20 cellular contexts compared by ENCODE assay signal in the genomic region with DNA sequence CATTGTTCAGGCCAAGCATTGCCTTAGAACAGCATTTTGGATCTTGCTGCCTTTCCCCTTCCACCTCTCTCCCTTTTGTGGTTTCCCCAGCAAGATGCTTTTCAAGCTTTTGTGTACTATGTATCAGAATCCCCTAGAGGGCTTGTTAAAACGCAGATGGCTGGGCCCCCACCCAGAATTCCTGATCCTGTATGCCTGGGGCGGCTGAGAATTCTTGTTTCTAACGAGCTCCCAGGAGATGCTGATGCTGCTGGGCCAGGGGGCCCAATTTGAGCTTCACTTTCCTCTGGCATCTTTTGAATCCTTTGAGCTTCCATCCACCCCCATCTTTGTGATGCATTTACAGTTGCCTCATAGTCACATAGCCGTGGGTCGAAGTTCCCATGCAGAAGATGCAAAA.
"Had no signal": no experiment of that assay in that cellular context is flagged by ENCODE, and none has a peak within 500 bp of the region (broad histone marks: within the 10 kb centered on the region; RNA-seq: fewer than 3 reads in every experiment).

No MANE protein-coding gene starts in this region.

- H3K27ac ChIP-seq: colonic mucosa, esophagus squamous epithelium, foreskin keratinocyte, right atrium auricular region, suprapubic skin, upper lobe of left lung had no signal

- H3K4me1 ChIP-seq: colonic mucosa, esophagus squamous epithelium, foreskin keratinocyte, right atrium auricular region, suprapubic skin, upper lobe of left lung had no signal

- DNase-seq: activated CD4-positive, alpha-beta T cell treated with anti-CD3 and anti-CD28 coated beads, Interleukin-2, amount 10 ng/mL, durations not matched to agents 24 days and 14 days; activated CD8-positive, alpha-beta memory T cell treated with anti-CD3 and anti-CD28 coated beads, Interleukin-2, amount 50 U/mL, for 4 hours; activated CD8-positive, alpha-beta T cell treated with anti-CD3 and anti-CD28 coated beads, Interleukin-2, amount 10 ng/mL, durations not matched to agents 7 days and 5 days; activated effector memory CD4-positive, alpha-beta T cell treated with anti-CD3 and anti-CD28 coated beads, Interleukin-2, amount 50 U/mL, for 16 hours; activated T-cell treated with anti-CD3 and anti-CD28 coated beads, Interleukin-2, amount 50 U/mL, for 48 hours; central memory CD4-positive, alpha-beta T cell; esophagus squamous epithelium; foreskin keratinocyte; occipital lobe; T-helper 2 cell; upper lobe of left lung had no signal

- H3K4me2 ChIP-seq: smooth muscle cell had no signal

- H3K4me3 ChIP-seq: colonic mucosa, esophagus squamous epithelium, right atrium auricular region, smooth muscle cell, suprapubic skin, upper lobe of left lung had no signal

- H3K27ac Mint-ChIP-seq: activated CD4-positive, alpha-beta T cell treated with anti-CD3 and anti-CD28 coated beads, Interleukin-2, amount 10 ng/mL, durations not matched to agents 24 days and 14 days; activated CD8-positive, alpha-beta T cell treated with anti-CD3 and anti-CD28 coated beads, Interleukin-2, amount 10 ng/mL, durations not matched to agents 7 days and 5 days; activated naive CD4-positive, alpha-beta T cell treated with anti-CD3 and anti-CD28 coated beads, Interleukin-2, amount 50 U/mL, for 24 hours; nephron; progenitor cell of endocrine pancreas; stimulated activated naive CD8-positive, alpha-beta T cell treated with anti-CD3 and anti-CD28 coated beads, Interleukin-15, Interleukin-2, amounts not matched to agents 100 ng/mL and 50 ng/mL, for 24 hours; WTC11 had no signal

- H3K4me1 Mint-ChIP-seq: activated CD4-positive, alpha-beta T cell treated with anti-CD3 and anti-CD28 coated beads, Interleukin-2, amount 10 ng/mL, durations not matched to agents 24 days and 14 days; activated naive CD4-positive, alpha-beta T cell treated with anti-CD3 and anti-CD28 coated beads, Interleukin-2, amount 50 U/mL, for 24 hours had no signal

- H3K36me3 ChIP-seq: colonic mucosa, esophagus squamous epithelium, right atrium auricular region, suprapubic skin, upper lobe of left lung had no signal

- H3K27me3 ChIP-seq: colonic mucosa, esophagus squamous epithelium, foreskin keratinocyte, right atrium auricular region, suprapubic skin, upper lobe of left lung had no signal

- H3K9me3 ChIP-seq: colonic mucosa, esophagus squamous epithelium, right atrium auricular region, suprapubic skin, upper lobe of left lung had no signal

- H3K4me3 Mint-ChIP-seq: activated CD4-positive, alpha-beta T cell treated with anti-CD3 and anti-CD28 coated beads, Interleukin-2, amount 10 ng/mL, durations not matched to agents 24 days and 14 days; activated CD8-positive, alpha-beta T cell treated with anti-CD3 and anti-CD28 coated beads, Interleukin-2, amount 10 ng/mL, durations not matched to agents 7 days and 5 days; activated naive CD4-positive, alpha-beta T cell treated with anti-CD3 and anti-CD28 coated beads, Interleukin-2, amount 50 U/mL, for 24 hours; nephron; stimulated activated naive CD8-positive, alpha-beta T cell treated with anti-CD3 and anti-CD28 coated beads, Interleukin-15, Interleukin-2, amounts not matched to agents 100 ng/mL and 50 ng/mL, for 24 hours; WTC11 had no signal

- H3K36me3 Mint-ChIP-seq: WTC11 had no signal

- H3K27me3 Mint-ChIP-seq: activated CD4-positive, alpha-beta T cell treated with anti-CD3 and anti-CD28 coated beads, Interleukin-2, amount 10 ng/mL, durations not matched to agents 24 days and 14 days; activated naive CD4-positive, alpha-beta T cell treated with anti-CD3 and anti-CD28 coated beads, Interleukin-2, amount 50 U/mL, for 24 hours; progenitor cell of endocrine pancreas; stimulated activated naive CD8-positive, alpha-beta T cell treated with anti-CD3 and anti-CD28 coated beads, Interleukin-15, Interleukin-2, amounts not matched to agents 100 ng/mL and 50 ng/mL, for 24 hours had no signal

- H3K9me3 Mint-ChIP-seq: activated CD4-positive, alpha-beta T cell treated with anti-CD3 and anti-CD28 coated beads, Interleukin-2, amount 10 ng/mL, durations not matched to agents 24 days and 14 days; activated naive CD4-positive, alpha-beta T cell treated with anti-CD3 and anti-CD28 coated beads, Interleukin-2, amount 50 U/mL, for 24 hours; stimulated activated naive CD8-positive, alpha-beta T cell treated with anti-CD3 and anti-CD28 coated beads, Interleukin-15, Interleukin-2, amounts not matched to agents 100 ng/mL and 50 ng/mL, for 24 hours had no signal
